8 cellular contexts compared by ENCODE assay signal in the genomic region with DNA sequence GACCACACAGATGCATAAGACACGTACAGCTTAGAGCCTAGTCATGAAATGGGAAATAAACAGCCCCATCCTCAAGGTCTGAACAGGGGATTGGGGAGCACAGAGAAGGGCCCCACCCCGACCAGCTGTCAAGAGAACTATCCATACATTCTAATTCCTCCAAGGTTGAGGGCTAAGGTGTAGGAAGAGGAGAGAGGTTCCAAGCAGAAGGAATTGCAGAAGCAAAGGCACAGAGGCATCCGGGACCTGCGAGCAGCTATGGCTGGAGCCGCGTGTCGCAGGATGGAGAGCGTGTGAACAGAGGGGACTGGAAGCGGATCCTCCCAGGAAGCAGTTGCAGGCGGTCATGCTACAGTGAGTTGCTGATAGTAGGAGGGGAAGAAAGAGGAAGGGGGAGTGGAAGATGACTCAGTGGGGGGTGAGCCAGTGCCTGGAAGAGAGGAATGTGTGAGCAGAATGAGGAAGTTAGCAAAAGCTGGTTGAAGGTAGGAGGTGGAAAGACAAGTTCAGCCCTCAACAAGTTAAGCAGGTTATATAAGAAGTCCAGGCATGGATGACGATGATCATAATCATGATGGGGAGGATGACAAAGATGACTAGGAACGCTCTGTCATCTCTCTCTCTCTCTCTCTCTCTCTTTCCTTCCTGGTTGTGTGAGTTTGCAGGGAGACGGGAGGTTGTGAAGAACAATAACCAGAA.
A peak's percentile ranks its signal among the peaks of the same experiment; 100 is the strongest.
DNase-seq lines count a peak whose midpoint lies in the region; ATAC-seq, FAIRE-seq and TF ChIP-seq lines count a peak whose summit lies in the region.

No MANE protein-coding gene starts in this region.

- no peak for DNase-seq in CD8-positive, alpha-beta T cell
- DNase-seq in NCI-H524 (lab: John Stamatoyannopoulos, UW) (peak; percentile 83 to 93), cardiac fibroblast (ENCODE audit: low read depth in 2 of 2) (peak; percentile 85 to 88), left lobe of liver (ENCODE audit: low spot score) (no peak), urothelium cell line (ENCODE audit: low spot score) (peak; percentile 83)

- H3K4me1 Mint-ChIP-seq in CD8-positive, alpha-beta T cell (ENCODE audit: low read depth): peaks cover 37% of the 10 kb centered on the region

- no peak overlapping the region for H3K27ac ChIP-seq in CD8-positive, alpha-beta T cell (ENCODE audit: low read depth, low read length)

- H3K9me3 Mint-ChIP-seq in CD8-positive, alpha-beta T cell: no peaks in the 10 kb centered on the region

- H3K27me3 Mint-ChIP-seq in CD8-positive, alpha-beta T cell (ENCODE audit: low read depth): no peaks in the 10 kb centered on the region

- H3K4me1 ChIP-seq in CD8-positive, alpha-beta T cell (ENCODE audit: insufficient read depth, low read length): peaks cover 24% of the 10 kb centered on the region

- no peaks in the 10 kb centered on the region for H3K36me3 ChIP-seq in CD8-positive, alpha-beta T cell (ENCODE audit: insufficient read depth, low read length)

- ATAC-seq in CD8-positive, alpha-beta T cell: no peak
- ATAC-seq in left lobe of liver (peak; percentile 4), GM18520 (IDR thresholded peaks at IDR 0.05; ENCODE audit: unreplicated experiment) (no peak), HG03354 (IDR thresholded peaks at IDR 0.05; ENCODE audit: poor library complexity, severe bottlenecking, unreplicated experiment) (no peak), GM19455 (IDR thresholded peaks at IDR 0.05; ENCODE audit: unreplicated experiment) (no peak)

- POLR2A ChIA-PET in CD8-positive, alpha-beta T cell (lab: Charles Lee): no interaction called here

- TF ChIP-seq CTCF in CD8-positive, alpha-beta T cell (IDR thresholded peaks at IDR 0.05): no peak
- no peak for TF ChIP-seq CTCF in cardiac fibroblast (IDR thresholded peaks at IDR 0.05; ENCODE audit: low read depth, low read length)

- CTCF ChIA-PET in CD8-positive, alpha-beta T cell (lab: Charles Lee): no interaction called here

- no peak overlapping the region for H3K4me3 ChIP-seq in CD8-positive, alpha-beta T cell (ENCODE audit: low read depth, low read length)
- H3K4me3 ChIP-seq in cardiac fibroblast (replicated peaks in 1 of 2; ENCODE audit: low read depth in 2 of 2, low read length in 2 of 2): no peak overlapping the region

- no peak for FAIRE-seq in urothelium cell line (lab: Jason Lieb, UNC)

- peak overlapping the region; percentile 20 for H3K27ac Mint-ChIP-seq in CD8-positive, alpha-beta T cell

- no peaks in the 10 kb centered on the region for H3K36me3 Mint-ChIP-seq in CD8-positive, alpha-beta T cell

- H3K27me3 ChIP-seq in CD8-positive, alpha-beta T cell (ENCODE audit: insufficient read depth, low read length): no peaks in the 10 kb centered on the region

- H3K4me3 Mint-ChIP-seq in CD8-positive, alpha-beta T cell: no peak overlapping the region

- no peaks in the 10 kb centered on the region for H3K9me3 ChIP-seq in CD8-positive, alpha-beta T cell (ENCODE audit: low read length)

- intact Hi-C loops in CD8-positive, alpha-beta T cell (cut with DNase I, micrococcal nuclease): no loop called here

Comparison
In these comparisons a context has a peak if more than half of its experiments do, and no peak if none do; other contexts are left out.
1. DNase-seq: peak in NCI-H524 (2 of 2), cardiac fibroblast (2 of 2) and urothelium cell line (single experiment); none in CD8-positive, alpha-beta T cell (0 of 7) and left lobe of liver (single experiment).